ENCODE assay signal across 13 cellular contexts in genomic region chr11:133936136-133936535, GRCh38.
"Had no signal": no experiment of that assay in that cellular context is flagged by ENCODE, and none has a peak within 500 bp of the region (broad histone marks: within the 10 kb centered on the region; RNA-seq: fewer than 3 reads in every experiment).

No MANE protein-coding gene starts in this region.

- H3K9me3 Mint-ChIP-seq: stimulated activated naive CD8-positive, alpha-beta T cell treated with anti-CD3 and anti-CD28 coated beads, Interleukin-15, Interleukin-2, amounts not matched to agents 100 ng/mL and 50 ng/mL, for 24 hours had no signal

- ATAC-seq: activated CD4-positive, CD25-positive, alpha-beta regulatory T cell treated with anti-CD3 and anti-CD28 coated beads, Interleukin-2, amount 50 U/mL, for 24 hours; activated naive CD4-positive, alpha-beta T cell treated with anti-CD3 and anti-CD28 coated beads, Interleukin-2, amount 50 U/mL, for 72 hours; left ventricle myocardium superior; psoas muscle had no signal

- H3K4me1 ChIP-seq: psoas muscle, transverse colon, uterus had no signal

- H3K27ac Mint-ChIP-seq: dendritic cell treated with granulocyte-macrophage colony-stimulating factor and Interleukin-4, amounts not matched to agents 40 ng/mL and 50 ng/mL, for 4 days; stimulated activated naive CD8-positive, alpha-beta T cell treated with anti-CD3 and anti-CD28 coated beads, Interleukin-15, Interleukin-2, amounts not matched to agents 100 ng/mL and 50 ng/mL, for 24 hours had no signal

- H3K27me3 Mint-ChIP-seq: dendritic cell treated with granulocyte-macrophage colony-stimulating factor and Interleukin-4, amounts not matched to agents 40 ng/mL and 50 ng/mL, for 4 days; stimulated activated naive CD8-positive, alpha-beta T cell treated with anti-CD3 and anti-CD28 coated beads, Interleukin-15, Interleukin-2, amounts not matched to agents 100 ng/mL and 50 ng/mL, for 24 hours had no signal

- H3K27me3 ChIP-seq: esophagus muscularis mucosa, suprapubic skin, transverse colon, uterus had no signal

- H3K36me3 ChIP-seq: suprapubic skin, transverse colon, uterus had no signal

- H3K27ac ChIP-seq: psoas muscle, suprapubic skin, transverse colon, uterus had no signal

- DNase-seq: activated gamma-delta T cell treated with Interleukin-2 at 50 U/mL for 16 hours; effector CD8-positive, alpha-beta T cell; left ventricle myocardium superior; psoas muscle; transverse colon; uterus had no signal

- H3K9me3 ChIP-seq: esophagus muscularis mucosa, psoas muscle, suprapubic skin, transverse colon, uterus had no signal

- H3K4me3 ChIP-seq: esophagus muscularis mucosa, psoas muscle, suprapubic skin, transverse colon, uterus had no signal

- H3K4me3 Mint-ChIP-seq: dendritic cell treated with granulocyte-macrophage colony-stimulating factor and Interleukin-4, amounts not matched to agents 40 ng/mL and 50 ng/mL, for 4 days; neural crest cell; stimulated activated naive CD8-positive, alpha-beta T cell treated with anti-CD3 and anti-CD28 coated beads, Interleukin-15, Interleukin-2, amounts not matched to agents 100 ng/mL and 50 ng/mL, for 24 hours had no signal
